ENCODE assay signal across 17 cellular contexts in genomic region chr5:148951612-148952011, GRCh38.
DNase-seq lines count a peak whose midpoint lies in the region; ATAC-seq, FAIRE-seq and TF ChIP-seq lines count a peak whose summit lies in the region.
"Had no signal": no experiment of that assay in that cellular context is flagged by ENCODE, and none has a peak within 500 bp of the region (broad histone marks: within the 10 kb centered on the region; RNA-seq: fewer than 3 reads in every experiment).

No MANE protein-coding gene starts in this region.

- POLR2A ChIA-PET in H1 (lab: Charles Lee; ENCODE audit: partially characterized antibody) = interaction anchor here (0.6 to 1.2 kb wide), 3 partner anchors 13 to 160 kb away, joined by 3 read pairs; no protein-coding TSS in a partner anchor

- peaks cover 31 to 36% of the 10 kb centered on the region in 2 experiments for H3K4me1 Mint-ChIP-seq in H9
- H3K4me1 Mint-ChIP-seq: CD8-positive, alpha-beta memory T cell had no signal

- H2BK120ac ChIP-seq in H9 (ENCODE audit: low read depth, low read length, poor library complexity, severe bottlenecking) = no peak overlapping the region
- no peak overlapping the region for H2BK120ac ChIP-seq in H1 (replicated peaks; ENCODE audit: low read depth, low read length)

- TF ChIP-seq POLR2A in H1 (IDR thresholded peaks at IDR 0.05; ENCODE audit: control extremely low read depth in 1 of 2, low read depth in 2 of 2, low read length in 2 of 2) = no peak
- no peak for TF ChIP-seq POLR2A in sigmoid colon (IDR thresholded peaks at IDR 0.05)

- H3K36me3 Mint-ChIP-seq in H9 (ENCODE audit: insufficient read depth in 1 of 3, low read depth in 3 of 3) = no peaks in the 10 kb centered on the region

- TF ChIP-seq EP300 in H1 (IDR thresholded peaks at IDR 0.05; ENCODE audit: borderline replicate concordance in 1 of 2, low read depth in 2 of 2, low read length in 2 of 2) (no peak), sigmoid colon (IDR thresholded peaks at IDR 0.05) (no peak)

- H3K9me3 ChIP-seq in H9 (ENCODE audit: control insufficient read depth, low read depth, low read length) = no peaks in the 10 kb centered on the region
- no peaks in the 10 kb centered on the region for H3K9me3 ChIP-seq in H1 (ENCODE audit: insufficient read depth in 2 of 2, low read depth in 1 of 2, low read length in 1 of 2)
- H3K9me3 ChIP-seq in sigmoid colon = no peaks in the 10 kb centered on the region
- H3K9me3 ChIP-seq: Caco-2 had no signal

- H3K4me3 ChIP-seq in H1 (ENCODE audit: extremely low read depth in 1 of 4, insufficient read depth in 2 of 4, low read depth in 3 of 4, low read length in 4 of 4) (no peak overlapping the region), sigmoid colon (no peak overlapping the region), foreskin fibroblast (ENCODE audit: low read depth in 1 of 2, low read length in 2 of 2) (no peak overlapping the region)
- H3K4me3 ChIP-seq: GM12878 had no signal

- CTCF ChIA-PET in H1 (lab: Charles Lee; ENCODE audit: partially characterized antibody) = interaction anchor here (0.6 to 25.4 kb wide), 12 partner anchors 8 to 211 kb away, joined by 3 to 433 read pairs (median 4); no protein-coding TSS in a partner anchor

- H3K9ac ChIP-seq in H9 (ENCODE audit: extremely low read depth, insufficient read length, low read length) = no peak overlapping the region
- no peak overlapping the region for H3K9ac ChIP-seq in H1 (replicated peaks in 1 of 4; ENCODE audit: extremely low read depth in 1 of 4, low read depth in 3 of 4, low read length in 3 of 4)

- no peak overlapping the region for H2BK20ac ChIP-seq in H9 (ENCODE audit: low read depth, low read length, poor library complexity, severe bottlenecking)
- H2BK20ac ChIP-seq in H1 (ENCODE audit: low read length) = no peak overlapping the region

- H4K8ac ChIP-seq in H9 (replicated peaks; ENCODE audit: insufficient read length, low read depth, low read length) (no peak overlapping the region), H1 (ENCODE audit: extremely low read depth, insufficient read depth, low read length) (no peak overlapping the region)

- no peak overlapping the region for H3K4ac ChIP-seq in H9 (ENCODE audit: low read depth, low read length)
- H3K4ac ChIP-seq in H1 (replicated peaks; ENCODE audit: insufficient read length, low read depth, low read length) = no peak overlapping the region

- no peaks in the 10 kb centered on the region for H3K9me3 Mint-ChIP-seq in H9
- H3K9me3 Mint-ChIP-seq: CD8-positive, alpha-beta memory T cell; HFFc6 had no signal

- peaks cover 9% of the 10 kb centered on the region; the same call in 1 of the 2 replicates for H3K4me1 ChIP-seq in H9 (ENCODE audit: insufficient read depth, low read length)
- peaks cover 0 to 14% (median 8%) of the 10 kb centered on the region in 4 experiments; a peak in 5 of 7 replicates for H3K4me1 ChIP-seq in H1 (replicated peaks in 1 of 4; ENCODE audit: control insufficient read depth in 3 of 4, insufficient read depth in 4 of 4, low read length in 3 of 4)
- H3K4me1 ChIP-seq in sigmoid colon = peaks cover 0 to 19% (median 18%) of the 10 kb centered on the region in 4 donors

- H3K18ac ChIP-seq in H9 (ENCODE audit: insufficient read length, low read depth, low read length) = no peak overlapping the region
- no peak overlapping the region for H3K18ac ChIP-seq in H1 (ENCODE audit: extremely low read depth, low read length)

- H2AK5ac ChIP-seq in H9 (ENCODE audit: insufficient read length, low read length) (no peak overlapping the region), H1 (ENCODE audit: low read depth, low read length) (no peak overlapping the region)

- H3K27ac Mint-ChIP-seq in H9 = no peak overlapping the region
- H3K27ac Mint-ChIP-seq: B cell, HFFc6 had no signal

- no peak overlapping the region for H2BK12ac ChIP-seq in H9 (ENCODE audit: insufficient read length, low read depth, low read length)
- no peak overlapping the region for H2BK12ac ChIP-seq in H1 (ENCODE audit: low read depth, low read length)

- no peak overlapping the region for H4K5ac ChIP-seq in H9 (ENCODE audit: insufficient read length, low read depth, low read length)
- H4K5ac ChIP-seq in H1 (ENCODE audit: insufficient read length, low read depth, low read length) = no peak overlapping the region

- H3K4me3 Mint-ChIP-seq in H9 = no peak overlapping the region
- H3K4me3 Mint-ChIP-seq: B cell; CD8-positive, alpha-beta memory T cell; HFFc6 had no signal

- no peak for TF ChIP-seq RAD21 in H1 (IDR thresholded peaks at IDR 0.05 in 1 of 2, conservative IDR thresholded peaks at IDR 0.05 in 1 of 2; ENCODE audit: low read depth in 2 of 2, low read length in 2 of 2)

- H3K79me2 ChIP-seq in H9 (ENCODE audit: insufficient read depth, low read length) (no peaks in the 10 kb centered on the region), H1 (ENCODE audit: control insufficient read depth in 1 of 2, insufficient read depth in 2 of 2, low read length in 2 of 2) (no peaks in the 10 kb centered on the region)

- no peak overlapping the region for H3K23ac ChIP-seq in H9 (ENCODE audit: insufficient read length, low read depth, low read length)
- H3K23ac ChIP-seq in H1 (ENCODE audit: insufficient read length) = no peak overlapping the region

- no peak overlapping the region for H3T11ph ChIP-seq in H9 (ENCODE audit: low read length)

- no peaks in the 10 kb centered on the region for H3K27me3 ChIP-seq in H9 (ENCODE audit: insufficient read depth, low read length)
- H3K27me3 ChIP-seq in H1 (replicated peaks in 1 of 4; ENCODE audit: control insufficient read depth in 3 of 4, extremely low read depth in 1 of 4, insufficient read depth in 3 of 4, low read length in 3 of 4) = no peaks in the 10 kb centered on the region
- H3K27me3 ChIP-seq in sigmoid colon = no peaks in the 10 kb centered on the region

- no peaks in the 10 kb centered on the region for H3K23me2 ChIP-seq in H9 (ENCODE audit: insufficient read length, low read depth, low read length, poor library complexity, severe bottlenecking)
- H3K23me2 ChIP-seq in H1 (ENCODE audit: low read depth, low read length) = no peaks in the 10 kb centered on the region; the same call in 1 of the 2 replicates

- no peaks in the 10 kb centered on the region for H3K27me3 Mint-ChIP-seq in H9 (ENCODE audit: low read depth)
- H3K27me3 Mint-ChIP-seq: B cell had no signal

- no peak for ATAC-seq in GM21515 (IDR thresholded peaks at IDR 0.05; ENCODE audit: unreplicated experiment)
- ATAC-seq: GM12878 had no signal

- WGBS in H9 (ENCODE audit: extremely low coverage, insufficient read length, low lambda C conversion rate) = no CpG with 5 or more reads among the region's 3 CpGs
- 80% methylated on average over 3 of the region's 3 CpGs; no CpG with 5 or more reads in 1 of the 2 experiments for WGBS in H1 (ENCODE audit: extremely low coverage in 1 of 2, insufficient coverage in 1 of 2, insufficient read length in 1 of 2, insufficient replicate concordance in 2 of 2, low coverage in 1 of 2, low lambda C conversion rate in 2 of 2, missing lambda C conversion rate in 1 of 2), 2 experiments
- WGBS in sigmoid colon, 2 donors = 90 to 92% methylated on average over 3 of the region's 3 CpGs

- H2AFZ ChIP-seq in H9 (ENCODE audit: low read length) = no peak overlapping the region
- H2AFZ ChIP-seq in H1 (ENCODE audit: low read length) = no peak overlapping the region

- H3K36me3 ChIP-seq in H1 (ENCODE audit: control insufficient read depth in 2 of 4, insufficient read depth in 4 of 4, low read length in 3 of 4) (no peaks in the 10 kb centered on the region), sigmoid colon (no peaks in the 10 kb centered on the region)

- no peak overlapping the region for H2BK15ac ChIP-seq in H9 (ENCODE audit: low read depth, low read length)
- no peak overlapping the region for H2BK15ac ChIP-seq in H1 (ENCODE audit: low read length)

- H3K4me2 ChIP-seq in H9 (ENCODE audit: insufficient read depth, insufficient read length, low read length) (no peak overlapping the region), H1 (ENCODE audit: insufficient read depth in 1 of 2, low read depth in 2 of 2, low read length in 2 of 2) (peak overlapping the region; percentile 28 to 40; a peak in 1 of 4 replicates)

- H3K14ac ChIP-seq in H9 (ENCODE audit: insufficient read depth, low read length) = no peak overlapping the region
- H3K14ac ChIP-seq in H1 (ENCODE audit: insufficient read length) = no peak overlapping the region

- no peaks in the 10 kb centered on the region for H3K79me1 ChIP-seq in H9 (ENCODE audit: insufficient read depth, low read depth, low read length, poor library complexity, severe bottlenecking)
- no peaks in the 10 kb centered on the region for H3K79me1 ChIP-seq in H1 (ENCODE audit: low read depth, low read length)

- H3K56ac ChIP-seq in H9 (ENCODE audit: insufficient read length, low read depth, low read length) = no peak overlapping the region
- no peak overlapping the region for H3K56ac ChIP-seq in H1 (replicated peaks; ENCODE audit: insufficient read length, low read depth, low read length)

- no peak for TF ChIP-seq CTCF in H9 (conservative IDR thresholded peaks at IDR 0.05)
- no peak for TF ChIP-seq CTCF in H1 (IDR thresholded peaks at IDR 0.05; ENCODE audit: control extremely low read depth in 1 of 3, insufficient read depth in 1 of 3, low read depth in 1 of 3, low read length in 3 of 3)
- no peak for TF ChIP-seq CTCF in sigmoid colon (IDR thresholded peaks at IDR 0.05)
- TF ChIP-seq CTCF in foreskin fibroblast (IDR thresholded peaks at IDR 0.05; ENCODE audit: low read depth, low read length) = no peak

- H2BK5ac ChIP-seq in H9 (ENCODE audit: insufficient read length, low read length) (no peak overlapping the region), H1 (ENCODE audit: low read depth, low read length) (no peak overlapping the region)

- H4K91ac ChIP-seq in H9 (ENCODE audit: insufficient read length, low read depth, low read length) = no peak overlapping the region
- no peak overlapping the region for H4K91ac ChIP-seq in H1 (replicated peaks; ENCODE audit: insufficient read length, low read length)

- intact Hi-C loops in sigmoid colon (cut with DNase I) = loop anchor here (5.0 to 10.0 kb wide), 2 partner anchors 49 to 127 kb away; partner anchors contain the start of gene ADRB2

- H4K20me1 ChIP-seq in H9 (ENCODE audit: control insufficient read depth, insufficient read depth, insufficient read length) (no peaks in the 10 kb centered on the region), H1 (replicated peaks in 1 of 2; ENCODE audit: control insufficient read depth in 1 of 2, insufficient read depth in 2 of 2, low read length in 2 of 2) (no peaks in the 10 kb centered on the region)

- peak; percentile 45 for DNase-seq in H9
- DNase-seq in H1 (ENCODE audit: low read depth in 1 of 2, low spot score in 2 of 2) = no peak
- peak; percentile 30 for DNase-seq in iPS-NIHi7 (ENCODE audit: extremely low spot score)
- peak; percentile 10 for DNase-seq in sigmoid colon
- DNase-seq in foreskin fibroblast = no peak
- DNase-seq in MV-4-11 (lab: John Stamatoyannopoulos, UW) = no peak
- DNase-seq in DMS153 treated with DMSO at 0.1 percent for 48 hours (lab: John Stamatoyannopoulos, UW; ENCODE audit: unreplicated experiment) = no peak
- DNase-seq: C1 segment of cervical spinal cord; Caco-2; CD8-positive, alpha-beta memory T cell; DMS79; HCEC 1CT; HFFc6 had no signal

- H3K27ac ChIP-seq in H9 (ENCODE audit: insufficient read length, low read depth, low read length) (no peak overlapping the region), H1 (ENCODE audit: low read depth, low read length) (no peak overlapping the region), sigmoid colon (no peak overlapping the region)

- peak; percentile 65 for FAIRE-seq in H1 (lab: Jason Lieb, UNC)
- FAIRE-seq: A204.1, GM12878 had no signal

Comparison
In these comparisons a context has a peak if more than half of its experiments do, and no peak if none do; other contexts are left out.
1. DNase-seq: peak in H9 (single experiment), iPS-NIHi7 (single experiment) and sigmoid colon (single experiment); none in H1 (0 of 2), foreskin fibroblast (0 of 2), MV-4-11 (single experiment) and DMS153 treated with DMSO at 0.1 percent for 48 hours (single experiment).